1 cellular context compared by ENCODE assay signal in genomic region chr5:96788112-96788749, GRCh38.
TF ChIP-seq lines count a peak whose summit lies in the region.

No MANE protein-coding gene starts in this region.

TF ChIP-seq in IMR-90, 13 proteins besides CTCF, POLR2A, EP300 and RAD21 (continued from another document):
- TF ChIP-seq RCOR1 (IDR thresholded peaks at IDR 0.05; ENCODE audit: insufficient replicate concordance, low read length), result no peak
- TF ChIP-seq, protein P1, sequence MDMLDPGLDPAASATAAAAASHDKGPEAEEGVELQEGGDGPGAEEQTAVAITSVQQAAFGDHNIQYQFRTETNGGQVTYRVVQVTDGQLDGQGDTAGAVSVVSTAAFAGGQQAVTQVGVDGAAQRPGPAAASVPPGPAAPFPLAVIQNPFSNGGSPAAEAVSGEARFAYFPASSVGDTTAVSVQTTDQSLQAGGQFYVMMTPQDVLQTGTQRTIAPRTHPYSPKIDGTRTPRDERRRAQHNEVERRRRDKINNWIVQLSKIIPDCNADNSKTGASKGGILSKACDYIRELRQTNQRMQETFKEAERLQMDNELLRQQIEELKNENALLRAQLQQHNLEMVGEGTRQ (IDR thresholded peaks at IDR 0.05; ENCODE audit: low read depth, low read length), result no peak
TF ChIP-seq in IMR-90: peak in this region for 0.
